In the genomic region with DNA sequence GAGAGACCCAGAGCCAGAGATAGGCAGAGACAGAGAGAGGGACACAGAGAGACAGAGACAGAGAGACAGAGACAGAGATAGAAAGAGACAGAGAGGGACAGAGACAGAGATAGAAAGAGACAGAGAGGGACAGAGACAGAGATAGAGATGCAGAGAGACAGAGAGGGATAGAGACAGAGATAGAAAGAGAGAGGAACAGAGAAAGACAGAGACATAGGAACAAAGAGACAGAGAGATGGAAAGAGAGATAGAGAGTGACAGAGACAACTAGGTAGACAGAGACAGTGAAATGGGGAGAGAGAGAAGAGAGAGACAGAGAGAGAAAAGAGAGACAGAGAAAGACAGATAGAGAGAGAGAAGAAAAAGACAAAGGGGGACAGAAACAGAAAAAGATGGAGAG, we compare ENCODE assay signal across 24 cellular contexts.
"Had no signal": no experiment of that assay in that cellular context is flagged by ENCODE, and none has a peak within 500 bp of the region (broad histone marks: within the 10 kb centered on the region; RNA-seq: fewer than 3 reads in every experiment).

No MANE protein-coding gene starts in this region.

- H3K9me3 ChIP-seq: colonic mucosa, esophagus muscularis mucosa, gastroesophageal sphincter, heart right ventricle, left lung, lower lobe of right lung, mucosa of descending colon had no signal

- H3K4me3 Mint-ChIP-seq: dendritic cell treated with granulocyte-macrophage colony-stimulating factor and Interleukin-4, amounts not matched to agents 40 ng/mL and 50 ng/mL, for 4 days; effector memory CD8-positive, alpha-beta T cell; endodermal cell; mesothelial cell of epicardium had no signal

- FAIRE-seq: endometrium, endothelial cell of umbilical vein, frontal cortex, islet of Langerhans, keratinocyte had no signal

- H3K9me3 Mint-ChIP-seq: dendritic cell treated with granulocyte-macrophage colony-stimulating factor and Interleukin-4, amounts not matched to agents 40 ng/mL and 50 ng/mL, for 4 days; endodermal cell; mesothelial cell of epicardium had no signal

- H3K36me3 ChIP-seq: colonic mucosa, esophagus muscularis mucosa, gastroesophageal sphincter, heart right ventricle, left lung, lower lobe of right lung had no signal

- H3K27ac Mint-ChIP-seq: dendritic cell treated with granulocyte-macrophage colony-stimulating factor and Interleukin-4, amounts not matched to agents 40 ng/mL and 50 ng/mL, for 4 days; effector memory CD8-positive, alpha-beta T cell; endodermal cell; mesothelial cell of epicardium had no signal

- H3K4me3 ChIP-seq: colonic mucosa, esophagus muscularis mucosa, gastroesophageal sphincter, heart right ventricle, left lung, lower lobe of right lung, mucosa of descending colon had no signal

- DNase-seq: colonic mucosa; cortex of kidney; effector CD8-positive, alpha-beta T cell; effector memory CD8-positive, alpha-beta T cell; endodermal cell; foreskin keratinocyte; head of caudate nucleus; heart right ventricle; hippocampal formation; left cardiac atrium; left lung; left ventricle myocardium superior; lower lobe of right lung; mesenchymal stem cell; mucosa of descending colon had no signal

- H3K27ac ChIP-seq: colonic mucosa, esophagus muscularis mucosa, foreskin keratinocyte, gastroesophageal sphincter, heart right ventricle, left lung, lower lobe of right lung had no signal

- H3K36me3 Mint-ChIP-seq: mesothelial cell of epicardium had no signal

- H3K27me3 ChIP-seq: colonic mucosa, esophagus muscularis mucosa, foreskin keratinocyte, gastroesophageal sphincter had no signal

- H3K4me1 ChIP-seq: colonic mucosa, foreskin keratinocyte, gastroesophageal sphincter, heart right ventricle, left lung, lower lobe of right lung had no signal

- ATAC-seq: effector memory CD8-positive, alpha-beta T cell; foreskin keratinocyte; heart right ventricle; left cardiac atrium; left lung; left ventricle myocardium superior; mucosa of descending colon had no signal
